In the genomic region with DNA sequence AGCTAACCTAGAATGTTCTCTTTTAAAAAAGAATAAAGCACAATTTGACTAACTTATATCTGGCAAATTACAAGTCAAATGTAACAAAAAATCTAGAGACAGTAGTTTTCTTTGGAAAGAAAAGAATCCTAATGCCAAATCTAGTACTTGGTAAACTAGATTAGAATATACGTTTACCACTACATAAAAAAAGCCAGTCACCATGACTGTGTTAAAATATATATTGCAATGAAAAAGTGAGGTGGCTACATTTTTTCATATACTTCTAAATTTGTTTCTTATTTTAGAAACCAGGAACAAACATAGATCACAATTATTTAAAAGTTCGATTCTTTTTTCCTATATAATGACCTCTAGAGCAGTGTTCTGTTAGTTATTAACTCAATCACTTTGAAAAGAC, we compare ENCODE assay signal across 12 cellular contexts. TPM values are rescaled to one million over a fixed set of nuclear protein-coding genes. Genes with fewer than 3 reads are reported as not detected.
"Had no signal": no experiment of that assay in that cellular context is flagged by ENCODE, and none has a peak within 500 bp of the region (broad histone marks: within the 10 kb centered on the region; RNA-seq: fewer than 3 reads in every experiment).

No MANE protein-coding gene starts in this region.

- H3K9me3 ChIP-seq: HAP-1 had no signal

- H3K36me3 ChIP-seq: HAP-1 had no signal

- H3K9ac ChIP-seq: GM23248 had no signal

- FAIRE-seq: H1, H54 had no signal

- H3K27ac ChIP-seq: GM23248 had no signal

- H3K4me2 ChIP-seq: GM23338 had no signal

- DNase-seq: GM23248, GOT3, H7, H9, HCEC 1CT, HFFc6 had no signal

- H3K9me3 Mint-ChIP-seq: HFFc6 had no signal

- H3K27ac Mint-ChIP-seq: GM23338, H9, HFFc6 had no signal

- ATAC-seq: GM23338, HCT116 had no signal

- H3K4me1 Mint-ChIP-seq: GM23338, H9 had no signal

- H2AFZ ChIP-seq: GM23248, GM23338 had no signal

- H3K4me1 ChIP-seq: HAP-1 had no signal

- H3K4me3 ChIP-seq: GM23248, GM23338, HAP-1 had no signal

- H3K4me3 Mint-ChIP-seq: GM23338, H9, HFFc6 had no signal

RNA-seq across cellular contexts. Expression of a gene that starts 48.9 kb away (rescaled TPM):
- total RNA-seq: GM23248, GM23338, H1, H4, H7, H9, HFFc6 had no signal
- polyA plus RNA-seq: GM23248, H1 had no signal
